ENCODE assay signal across 13 cellular contexts in genomic region chr1:43294761-43295160, GRCh38. TPM values are rescaled to one million over a fixed set of nuclear protein-coding genes. Genes with fewer than 3 reads are reported as not detected.
A peak's percentile ranks its signal among the peaks of the same experiment; 100 is the strongest.
DNase-seq lines count a peak whose midpoint lies in the region; ATAC-seq, FAIRE-seq and TF ChIP-seq lines count a peak whose summit lies in the region.
"Had no signal": no experiment of that assay in that cellular context is flagged by ENCODE, and none has a peak within 500 bp of the region (broad histone marks: within the 10 kb centered on the region; RNA-seq: fewer than 3 reads in every experiment).

No MANE protein-coding gene starts in this region.

- no peaks in the 10 kb centered on the region for H3K79me2 ChIP-seq in HepG2 (ENCODE audit: insufficient read depth, low read length)

- H3K4me1 ChIP-seq in right lobe of liver, result peaks cover 0 to 8% (median 4%) of the 10 kb centered on the region in 4 donors
- peaks cover 9% of the 10 kb centered on the region for H3K4me1 ChIP-seq in HepG2 (ENCODE audit: insufficient read depth, low read length)
- H3K4me1 ChIP-seq in lung (ENCODE audit: control insufficient read depth in 2 of 2, insufficient read depth in 2 of 2, low read length in 2 of 2), result peaks cover 0 to 17% of the 10 kb centered on the region in 2 donors
- no peaks in the 10 kb centered on the region for H3K4me1 ChIP-seq in Caco-2

- no peak for TF ChIP-seq RAD21 in HepG2 (CRISPR knock-in tag; IDR thresholded peaks at IDR 0.05)

- intact Hi-C loops in right lobe of liver (cut with DNase I) (no loop called here), HepG2 (cut with micrococcal nuclease; ENCODE audit: unreplicated experiment) (no loop called here), Caco-2 (cut with micrococcal nuclease; ENCODE audit: unreplicated experiment) (no loop called here)

- POLR2A ChIA-PET in HepG2 (lab: Yijun Ruan, JAX), result no interaction called here
- POLR2A ChIA-PET in Caco-2 (lab: Charles Lee), result no interaction called here

- in situ Hi-C loops in HepG2 (cut with HindIII; ENCODE audit: extremely low pct_ligation_motif_present, low pct_unique_long_range_greater_than_20kb), result no loop called here

- no peaks in the 10 kb centered on the region for H4K20me1 ChIP-seq in HepG2 (ENCODE audit: insufficient read depth, low read length)

- DNase-seq in right lobe of liver (no peak), HepG2 (ENCODE audit: low spot score) (no peak), lung (ENCODE audit: low spot score) (no peak), osteocyte (ENCODE audit: extremely low spot score, unreplicated experiment) (no peak), Caco-2 (no peak)
- no peak for DNase-seq in activated CD8-positive, alpha-beta memory T cell treated with anti-CD3 and anti-CD28 coated beads for 24 hours
- DNase-seq: activated CD4-positive, alpha-beta memory T cell treated with anti-CD3 and anti-CD28 coated beads, Interleukin-2, amount 10 ng/mL, durations not matched to agents 7 days and 5 days; NCI-H2029 treated with DMSO at 0.1 percent for 48 hours; T-cell had no signal

- no peak overlapping the region for H2AFZ ChIP-seq in HepG2 (ENCODE audit: low read length)

- TF ChIP-seq CTCF in right lobe of liver (IDR thresholded peaks at IDR 0.05) (no peak), HepG2 (CRISPR knock-in tag; IDR thresholded peaks at IDR 0.05) (no peak), lung (IDR thresholded peaks at IDR 0.05; ENCODE audit: control extremely low read depth, extremely low read depth) (no peak), osteocyte (IDR thresholded peaks at IDR 0.05) (no peak), Caco-2 (IDR thresholded peaks at IDR 0.05; ENCODE audit: insufficient read depth in 1 of 2, low read depth in 1 of 2, low read length in 1 of 2, severe bottlenecking in 1 of 2, unreplicated experiment in 1 of 2) (no peak)

- TF ChIP-seq EP300 in HepG2 (IDR thresholded peaks at IDR 0.05; ENCODE audit: low read depth in 2 of 2, low read length in 2 of 2) (no peak), HepG2 (CRISPR knock-in tag; IDR thresholded peaks at IDR 0.05; ENCODE audit: borderline replicate concordance) (no peak)

- no peaks in the 10 kb centered on the region for H3K36me3 ChIP-seq in right lobe of liver
- H3K36me3 ChIP-seq in HepG2 (replicated peaks in 1 of 2; ENCODE audit: control insufficient read depth in 1 of 2, insufficient read depth in 2 of 2, low read length in 2 of 2), result no peaks in the 10 kb centered on the region
- no peaks in the 10 kb centered on the region for H3K36me3 ChIP-seq in lung (ENCODE audit: control insufficient read depth in 2 of 2, insufficient read depth in 2 of 2, low read length in 2 of 2)
- no peaks in the 10 kb centered on the region for H3K36me3 ChIP-seq in Caco-2 (ENCODE audit: control insufficient read depth, insufficient read depth, low read length)
- H3K36me3 ChIP-seq: adrenal gland had no signal

- WGBS in right lobe of liver (ENCODE audit: insufficient coverage, low coverage, low lambda C conversion rate, missing lambda C conversion rate), result 93% methylated on average over 8 of the region's 8 CpGs
- 77% methylated on average over 8 of the region's 8 CpGs for WGBS in HepG2 (ENCODE audit: low lambda C conversion rate)
- WGBS in lung, 2 donors, result 65 to 75% methylated on average over 8 of the region's 8 CpGs

- FAIRE-seq in HepG2 (lab: Jason Lieb, UNC), result no peak

- no peak overlapping the region for H3K4me3 Mint-ChIP-seq in osteocyte (ENCODE audit: unreplicated experiment)
- H3K4me3 Mint-ChIP-seq in Caco-2 (ENCODE audit: unreplicated experiment), result no peak overlapping the region
- H3K4me3 Mint-ChIP-seq: activated CD4-positive, alpha-beta memory T cell treated with anti-CD3 and anti-CD28 coated beads, Interleukin-2, amount 10 ng/mL, durations not matched to agents 7 days and 5 days; HFFc6; IgD-negative memory B cell had no signal

- no peak overlapping the region for H3K4me2 ChIP-seq in HepG2 (ENCODE audit: low read depth, low read length)

- no peaks in the 10 kb centered on the region for H3K36me3 Mint-ChIP-seq in osteocyte (ENCODE audit: unreplicated experiment)
- no peaks in the 10 kb centered on the region for H3K36me3 Mint-ChIP-seq in Caco-2 (ENCODE audit: insufficient read depth, unreplicated experiment)
- H3K36me3 Mint-ChIP-seq: IgD-negative memory B cell, T-cell had no signal

- H3K4me1 Mint-ChIP-seq in osteocyte (ENCODE audit: unreplicated experiment), result peaks cover 35% of the 10 kb centered on the region
- no peaks in the 10 kb centered on the region for H3K4me1 Mint-ChIP-seq in Caco-2 (ENCODE audit: low read depth, unreplicated experiment)

- no peak for ATAC-seq in right lobe of liver
- ATAC-seq in HepG2, result no peak
- ATAC-seq in lung (ENCODE audit: insufficient read depth, low FRiP score), result no peak
- ATAC-seq: T-cell had no signal

- H3K9me3 Mint-ChIP-seq in osteocyte (ENCODE audit: unreplicated experiment) (no peaks in the 10 kb centered on the region), Caco-2 (ENCODE audit: unreplicated experiment) (no peaks in the 10 kb centered on the region)
- H3K9me3 Mint-ChIP-seq: activated CD4-positive, alpha-beta memory T cell treated with anti-CD3 and anti-CD28 coated beads, Interleukin-2, amount 10 ng/mL, durations not matched to agents 7 days and 5 days; HFFc6; IgD-negative memory B cell; T-cell had no signal

- H3K27ac Mint-ChIP-seq in osteocyte (ENCODE audit: unreplicated experiment) (no peak overlapping the region), Caco-2 (ENCODE audit: unreplicated experiment) (no peak overlapping the region)
- H3K27ac Mint-ChIP-seq: HFFc6, IgD-negative memory B cell had no signal

- H3K4me3 ChIP-seq in right lobe of liver (no peak overlapping the region), HepG2 (replicated peaks in 1 of 3; ENCODE audit: insufficient read depth in 1 of 3, low read depth in 2 of 3, low read length in 3 of 3) (no peak overlapping the region), lung (no peak overlapping the region), Caco-2 (ENCODE audit: low read depth, low read length) (no peak overlapping the region)
- H3K4me3 ChIP-seq: adrenal gland had no signal

- CTCF ChIA-PET in HepG2 (lab: Yijun Ruan, JAX; ENCODE audit: low intra/inter-chr PET ratio, low total read pairs) (no interaction called here), Caco-2 (lab: Charles Lee) (no interaction called here)

- H3K27me3 Mint-ChIP-seq in osteocyte (ENCODE audit: unreplicated experiment), result no peaks in the 10 kb centered on the region
- no peaks in the 10 kb centered on the region for H3K27me3 Mint-ChIP-seq in Caco-2 (ENCODE audit: insufficient read depth, unreplicated experiment)
- H3K27me3 Mint-ChIP-seq: activated CD4-positive, alpha-beta memory T cell treated with anti-CD3 and anti-CD28 coated beads, Interleukin-2, amount 10 ng/mL, durations not matched to agents 7 days and 5 days; T-cell had no signal

- no peaks in the 10 kb centered on the region for H3K27me3 ChIP-seq in right lobe of liver
- peaks cover 1 to 29% of the 10 kb centered on the region in 2 experiments; a peak in 4 of 5 replicates for H3K27me3 ChIP-seq in HepG2 (ENCODE audit: control insufficient read depth in 1 of 2, insufficient read depth in 2 of 2, low read length in 2 of 2)
- no peaks in the 10 kb centered on the region for H3K27me3 ChIP-seq in lung (ENCODE audit: control insufficient read depth, insufficient read depth)
- H3K27me3 ChIP-seq in Caco-2 (replicated peaks; ENCODE audit: control insufficient read depth, insufficient read depth, low read length), result no peaks in the 10 kb centered on the region
- H3K27me3 ChIP-seq: adrenal gland had no signal

- H3K9ac ChIP-seq in HepG2 (ENCODE audit: insufficient read depth, low read depth, low read length), result no peak overlapping the region

- BruUV-seq in HepG2 (replicated peaks; lab: Mats Ljungman, UMichigan) (no TSS peak), Caco-2 (replicated peaks; lab: Mats Ljungman, UMichigan) (no TSS peak)

- H3K27ac ChIP-seq in right lobe of liver (peak overlapping the region; percentile 11 to 73 (median 44)), HepG2 (ENCODE audit: extremely low read length, insufficient read depth, low read length) (no peak overlapping the region), lung (ENCODE audit: low read depth in 1 of 2, low read length in 1 of 2) (peak overlapping the region; percentile 26)

- H3K9me3 ChIP-seq in right lobe of liver (no peaks in the 10 kb centered on the region), HepG2 (ENCODE audit: low read length) (no peaks in the 10 kb centered on the region), lung (ENCODE audit: control insufficient read depth in 2 of 2, insufficient read depth in 1 of 2, low read length in 1 of 2) (no peaks in the 10 kb centered on the region), Caco-2 (no peaks in the 10 kb centered on the region)
- H3K9me3 ChIP-seq: adrenal gland had no signal

- TF ChIP-seq POLR2A in right lobe of liver (IDR thresholded peaks at IDR 0.05) (no peak), HepG2 (IDR thresholded peaks at IDR 0.05; ENCODE audit: insufficient read depth in 1 of 2, low read depth in 2 of 2, low read length in 2 of 2) (no peak)

RNA-seq across cellular contexts. Expression of gene TIE1, which starts 6.0 kb away (rescaled TPM):
- 10 to 100 TPM in 1 of 6 experiments, 1 to 10 TPM in 5; 5.8 to 12.2 (median 8.0) TPM for total RNA-seq in right lobe of liver
- total RNA-seq in HepG2 (2016; rRNA removed; fragmentation: Illumina TruSeq; extraction: Trizol), result 0.20 and 0.84 TPM in 2 replicates
- not detected in 2 replicates for total RNA-seq in HepG2 (2016; cell fraction: cytosol; rRNA removed; fragmentation: Illumina TruSeq; extraction: Trizol; ENCODE audit: low read depth)
- total RNA-seq in HepG2 (2016; cell fraction: insoluble cytoplasmic fraction; rRNA removed; fragmentation: Illumina TruSeq; extraction: Trizol), result 0.30 and 0.76 TPM in 2 replicates
- 0.10 and 0.19 TPM in 2 replicates for total RNA-seq in HepG2 (2016; cell fraction: membrane; rRNA removed; fragmentation: Illumina TruSeq; extraction: Trizol)
- total RNA-seq in HepG2 (2016; cell fraction: nucleus; rRNA removed; fragmentation: Illumina TruSeq; extraction: Trizol), result 1.3 TPM in 2 replicates
- 0.58 and 2.5 TPM in 2 replicates for polyA plus RNA-seq in HepG2 (2011; rRNA removed)
- polyA plus RNA-seq in HepG2 (2011; cell fraction: cytosol; rRNA removed), result 0.72 and 1.1 TPM in 2 replicates
- 2.4 and 4.2 TPM in 2 replicates for polyA plus RNA-seq in HepG2 (2011; cell fraction: nucleus; rRNA removed)
- 0.35 and 1.3 TPM in 2 replicates for polyA plus RNA-seq in HepG2 (2012)
- 0.09 and 0.11 TPM in 2 replicates for polyA plus RNA-seq in HepG2 (2016; cell fraction: cytosol; fragmentation: Illumina TruSeq; extraction: Trizol; ENCODE audit: low read depth)
- polyA plus RNA-seq in HepG2 (2016; cell fraction: insoluble cytoplasmic fraction; fragmentation: Illumina TruSeq; extraction: Trizol; ENCODE audit: low read depth), result 0.36 and 0.49 TPM in 2 replicates
- 0.06 and 0.20 TPM in 2 replicates for polyA plus RNA-seq in HepG2 (2016; cell fraction: membrane; fragmentation: Illumina TruSeq; extraction: Trizol; ENCODE audit: low read depth)
- polyA plus RNA-seq in HepG2 (2016; cell fraction: nucleus; fragmentation: Illumina TruSeq; extraction: Trizol; ENCODE audit: insufficient read depth, low read depth), result 0.96 and 1.3 TPM in 2 replicates
- polyA minus RNA-seq in HepG2 (2011; rRNA and poly(A)+ RNA removed; ENCODE audit: low replicate concordance), result 4.2 TPM in 1 of 2 replicates, not detected in the other
- 0.88 and 2.3 TPM in 2 replicates for polyA minus RNA-seq in HepG2 (2011; cell fraction: cytosol; rRNA and poly(A)+ RNA removed)
- polyA minus RNA-seq in HepG2 (2011; cell fraction: nucleus; rRNA and poly(A)+ RNA removed), result 0.75 and 0.77 TPM in 2 replicates
- 100 to 1,000 TPM in 1 of 2 donors, 10 to 100 TPM in 1; 52.3 to 133 TPM for total RNA-seq in lung
- 10 to 100 TPM; 20.5 to 31.9 TPM for polyA plus RNA-seq in lung
- total RNA-seq in osteocyte, result not detected in 2 replicates
- not detected in 2 replicates for total RNA-seq in Caco-2 (2022)
- polyA plus RNA-seq: IgD-negative memory B cell had no signal

RNA-seq across cellular contexts. Expression of gene C1orf210, which starts 9.4 kb away (rescaled TPM):
- 1 to 10 TPM in 4 of 6 experiments, under 1 TPM in 2; 0.58 to 2.7 (median 1.7) TPM for total RNA-seq in right lobe of liver
- 0.49 and 0.52 TPM in 2 replicates for total RNA-seq in HepG2 (2016; rRNA removed; fragmentation: Illumina TruSeq; extraction: Trizol)
- total RNA-seq in HepG2 (2016; cell fraction: cytosol; rRNA removed; fragmentation: Illumina TruSeq; extraction: Trizol; ENCODE audit: low read depth), result 0.44 TPM in 1 of 2 replicates, not detected in the other
- 0.52 and 0.54 TPM in 2 replicates for total RNA-seq in HepG2 (2016; cell fraction: insoluble cytoplasmic fraction; rRNA removed; fragmentation: Illumina TruSeq; extraction: Trizol)
- total RNA-seq in HepG2 (2016; cell fraction: membrane; rRNA removed; fragmentation: Illumina TruSeq; extraction: Trizol), result 0.45 and 0.71 TPM in 2 replicates
- total RNA-seq in HepG2 (2016; cell fraction: nucleus; rRNA removed; fragmentation: Illumina TruSeq; extraction: Trizol), result 0.87 TPM in 1 of 2 replicates, not detected in the other
- polyA plus RNA-seq in HepG2 (2011; rRNA removed), result 5.1 and 7.1 TPM in 2 replicates
- 4.7 and 8.4 TPM in 2 replicates for polyA plus RNA-seq in HepG2 (2011; cell fraction: cytosol; rRNA removed)
- 0.98 and 2.3 TPM in 2 replicates for polyA plus RNA-seq in HepG2 (2011; cell fraction: nucleus; rRNA removed)
- 4.4 and 6.7 TPM in 2 replicates for polyA plus RNA-seq in HepG2 (2012)
- polyA plus RNA-seq in HepG2 (2016; cell fraction: cytosol; fragmentation: Illumina TruSeq; extraction: Trizol; ENCODE audit: low read depth), result 0.37 and 0.51 TPM in 2 replicates
- polyA plus RNA-seq in HepG2 (2016; cell fraction: insoluble cytoplasmic fraction; fragmentation: Illumina TruSeq; extraction: Trizol; ENCODE audit: low read depth), result 0.97 and 1.6 TPM in 2 replicates
- polyA plus RNA-seq in HepG2 (2016; cell fraction: membrane; fragmentation: Illumina TruSeq; extraction: Trizol; ENCODE audit: low read depth), result 0.76 and 0.95 TPM in 2 replicates
- 0.73 and 0.75 TPM in 2 replicates for polyA plus RNA-seq in HepG2 (2016; cell fraction: nucleus; fragmentation: Illumina TruSeq; extraction: Trizol; ENCODE audit: insufficient read depth, low read depth)
- polyA minus RNA-seq in HepG2 (2011; rRNA and poly(A)+ RNA removed; ENCODE audit: low replicate concordance), result 2.2 TPM in 1 of 2 replicates, not detected in the other
- 0.97 and 1.5 TPM in 2 replicates for polyA minus RNA-seq in HepG2 (2011; cell fraction: cytosol; rRNA and poly(A)+ RNA removed)
- polyA minus RNA-seq in HepG2 (2011; cell fraction: nucleus; rRNA and poly(A)+ RNA removed), result 1.4 TPM in 1 of 2 replicates, not detected in the other
- 10 to 100 TPM; 10.4 to 24.7 TPM for total RNA-seq in lung
- polyA plus RNA-seq in lung, result 10 to 100 TPM; 17.2 to 25.9 TPM
- not detected in 2 replicates for total RNA-seq in osteocyte
- total RNA-seq in Caco-2 (2022), result 7.8 and 9.6 TPM in 2 replicates
- total RNA-seq: activated CD4-positive, alpha-beta memory T cell treated with anti-CD3 and anti-CD28 coated beads, Interleukin-2, amount 10 ng/mL, durations not matched to agents 7 days and 5 days; adrenal gland; HFFc6; mesenteric fat pad had no signal
- polyA plus RNA-seq: adrenal gland, IgD-negative memory B cell had no signal

RNA-seq across cellular contexts. Expression of gene TMEM125, which starts 25.0 kb away (rescaled TPM):
- total RNA-seq in right lobe of liver (under 1 TPM in 2 of 6 experiments, not detected in 4; 0.21 to 0.27 TPM), HepG2 (2016; rRNA removed; fragmentation: Illumina TruSeq; extraction: Trizol) (not detected in 2 replicates), lung (100 to 1,000 TPM in 1 of 2 donors, 10 to 100 TPM in 1; 41.0 to 228 TPM), osteocyte (not detected in 2 replicates), Caco-2 (2022) (22.8 and 25.9 TPM in 2 replicates)
- not detected in 2 replicates for total RNA-seq in HepG2 (2016; cell fraction: cytosol; rRNA removed; fragmentation: Illumina TruSeq; extraction: Trizol; ENCODE audit: low read depth)
- not detected in 2 replicates for total RNA-seq in HepG2 (2016; cell fraction: insoluble cytoplasmic fraction; rRNA removed; fragmentation: Illumina TruSeq; extraction: Trizol)
- not detected in 2 replicates for total RNA-seq in HepG2 (2016; cell fraction: membrane; rRNA removed; fragmentation: Illumina TruSeq; extraction: Trizol)
- total RNA-seq in HepG2 (2016; cell fraction: nucleus; rRNA removed; fragmentation: Illumina TruSeq; extraction: Trizol), result not detected in 2 replicates
- polyA plus RNA-seq in HepG2 (2011; rRNA removed) (0.03 TPM in 1 of 2 replicates, not detected in the other), lung (100 to 1,000 TPM; 101 to 127 TPM)
- polyA plus RNA-seq in HepG2 (2011; cell fraction: cytosol; rRNA removed), result 0.08 TPM in 2 replicates
- 0.09 TPM in 1 of 2 replicates, not detected in the other for polyA plus RNA-seq in HepG2 (2011; cell fraction: nucleus; rRNA removed)
- polyA plus RNA-seq in HepG2 (2012), result 0.07 TPM in 1 of 2 replicates, not detected in the other
- polyA plus RNA-seq in HepG2 (2016; cell fraction: cytosol; fragmentation: Illumina TruSeq; extraction: Trizol; ENCODE audit: low read depth), result not detected in 2 replicates
- polyA plus RNA-seq in HepG2 (2016; cell fraction: insoluble cytoplasmic fraction; fragmentation: Illumina TruSeq; extraction: Trizol; ENCODE audit: low read depth), result not detected in 2 replicates
- polyA plus RNA-seq in HepG2 (2016; cell fraction: membrane; fragmentation: Illumina TruSeq; extraction: Trizol; ENCODE audit: low read depth), result not detected in 2 replicates
- not detected in 2 replicates for polyA plus RNA-seq in HepG2 (2016; cell fraction: nucleus; fragmentation: Illumina TruSeq; extraction: Trizol; ENCODE audit: insufficient read depth, low read depth)
- polyA minus RNA-seq in HepG2 (2011; rRNA and poly(A)+ RNA removed; ENCODE audit: low replicate concordance), result 0.22 TPM in 1 of 2 replicates, not detected in the other
- not detected in 2 replicates for polyA minus RNA-seq in HepG2 (2011; cell fraction: cytosol; rRNA and poly(A)+ RNA removed)
- not detected in 2 replicates for polyA minus RNA-seq in HepG2 (2011; cell fraction: nucleus; rRNA and poly(A)+ RNA removed)
- total RNA-seq: activated CD4-positive, alpha-beta memory T cell treated with anti-CD3 and anti-CD28 coated beads, Interleukin-2, amount 10 ng/mL, durations not matched to agents 7 days and 5 days; HFFc6; mesenteric fat pad had no signal
- polyA plus RNA-seq: IgD-negative memory B cell had no signal

RNA-seq across cellular contexts. Expression of gene MPL, which starts 42.9 kb away (rescaled TPM):
- total RNA-seq in right lobe of liver (under 1 TPM in 1 of 6 experiments, not detected in 5; 0.59 TPM), HepG2 (2016; rRNA removed; fragmentation: Illumina TruSeq; extraction: Trizol) (not detected in 2 replicates), lung (under 1 TPM; 0.63 to 0.67 TPM), osteocyte (not detected in 2 replicates), Caco-2 (2022) (0.49 TPM in 1 of 2 replicates, not detected in the other)
- total RNA-seq in HepG2 (2016; cell fraction: cytosol; rRNA removed; fragmentation: Illumina TruSeq; extraction: Trizol; ENCODE audit: low read depth), result 0.30 TPM in 1 of 2 replicates, not detected in the other
- not detected in 2 replicates for total RNA-seq in HepG2 (2016; cell fraction: insoluble cytoplasmic fraction; rRNA removed; fragmentation: Illumina TruSeq; extraction: Trizol)
- not detected in 2 replicates for total RNA-seq in HepG2 (2016; cell fraction: membrane; rRNA removed; fragmentation: Illumina TruSeq; extraction: Trizol)
- total RNA-seq in HepG2 (2016; cell fraction: nucleus; rRNA removed; fragmentation: Illumina TruSeq; extraction: Trizol), result not detected in 2 replicates
- polyA plus RNA-seq in HepG2 (2011; rRNA removed) (not detected in 2 replicates), lung (under 1 TPM; 0.12 to 0.23 TPM)
- polyA plus RNA-seq in HepG2 (2011; cell fraction: cytosol; rRNA removed), result not detected in 2 replicates
- not detected in 2 replicates for polyA plus RNA-seq in HepG2 (2011; cell fraction: nucleus; rRNA removed)
- not detected in 2 replicates for polyA plus RNA-seq in HepG2 (2012)
- polyA plus RNA-seq in HepG2 (2016; cell fraction: cytosol; fragmentation: Illumina TruSeq; extraction: Trizol; ENCODE audit: low read depth), result not detected in 2 replicates
- 0.12 TPM in 1 of 2 replicates, not detected in the other for polyA plus RNA-seq in HepG2 (2016; cell fraction: insoluble cytoplasmic fraction; fragmentation: Illumina TruSeq; extraction: Trizol; ENCODE audit: low read depth)
- not detected in 2 replicates for polyA plus RNA-seq in HepG2 (2016; cell fraction: membrane; fragmentation: Illumina TruSeq; extraction: Trizol; ENCODE audit: low read depth)
- not detected in 2 replicates for polyA plus RNA-seq in HepG2 (2016; cell fraction: nucleus; fragmentation: Illumina TruSeq; extraction: Trizol; ENCODE audit: insufficient read depth, low read depth)
- polyA minus RNA-seq in HepG2 (2011; rRNA and poly(A)+ RNA removed; ENCODE audit: low replicate concordance), result 0.54 TPM in 1 of 2 replicates, not detected in the other
- not detected in 2 replicates for polyA minus RNA-seq in HepG2 (2011; cell fraction: cytosol; rRNA and poly(A)+ RNA removed)
- not detected in 2 replicates for polyA minus RNA-seq in HepG2 (2011; cell fraction: nucleus; rRNA and poly(A)+ RNA removed)
- total RNA-seq: activated CD4-positive, alpha-beta memory T cell treated with anti-CD3 and anti-CD28 coated beads, Interleukin-2, amount 10 ng/mL, durations not matched to agents 7 days and 5 days; HFFc6 had no signal
- polyA plus RNA-seq: IgD-negative memory B cell had no signal

Comparison
In these comparisons a context has a peak if more than half of its experiments do, and no peak if none do; other contexts are left out.
1. RNA of gene TIE1, which starts 6.0 kb away (total RNA-seq): 52.3 to 133 TPM in lung; 5.8 to 12.2 TPM in right lobe of liver, 0.10 to 1.3 TPM in HepG2, not detected in osteocyte and not detected in Caco-2; every median in the first group is over 4 times any median in the second.
2. RNA of gene TMEM125, which starts 25.0 kb away (total RNA-seq): 41.0 to 228 TPM in lung and 22.8 to 25.9 TPM in Caco-2; 0.21 to 0.27 TPM in right lobe of liver, not detected in osteocyte and not detected in HepG2; every median in the first group is over 10 times any median in the second.